In the genomic region with DNA sequence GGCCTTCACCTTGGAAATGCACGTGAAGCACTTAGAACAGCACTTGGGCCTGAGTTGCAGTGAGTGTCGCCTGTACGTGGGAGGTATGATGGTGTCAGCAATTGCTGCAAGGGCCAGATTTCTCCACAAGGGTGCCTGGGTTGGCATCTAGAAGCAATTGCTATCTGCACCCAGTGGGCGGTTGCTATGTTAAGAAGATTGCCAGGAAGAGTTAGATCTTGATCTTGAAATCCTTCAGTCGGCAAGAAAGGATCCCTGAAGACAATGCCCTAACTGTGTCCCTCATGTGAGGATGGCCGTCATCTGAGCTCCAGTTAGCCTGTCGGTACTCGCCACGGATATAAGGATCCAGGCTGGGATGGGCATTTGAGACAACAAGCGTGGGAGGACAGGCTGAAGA, we compare ENCODE assay signal across 26 cellular contexts.
"Had no signal": no experiment of that assay in that cellular context is flagged by ENCODE, and none has a peak within 500 bp of the region (broad histone marks: within the 10 kb centered on the region; RNA-seq: fewer than 3 reads in every experiment).

No MANE protein-coding gene starts in this region.

- H3K27me3 ChIP-seq: ascending aorta, body of pancreas had no signal

- H3K9me3 Mint-ChIP-seq: activated B cell treated with CpG ODN at 0.5 μM for 24 hours; activated CD4-positive, alpha-beta T cell treated with anti-CD3 and anti-CD28 coated beads, Interleukin-2, amount 10 ng/mL, durations not matched to agents 24 days and 14 days; activated naive CD4-positive, alpha-beta T cell treated with anti-CD3 and anti-CD28 coated beads, Interleukin-2, amount 50 U/mL, for 72 hours; activated naive CD8-positive, alpha-beta T cell treated with anti-CD3 and anti-CD28 coated beads, Interleukin-2, amount 50 U/mL, for 24 hours; activated T-cell treated with anti-CD3 and anti-CD28 coated beads, Interleukin-2, amount 50 U/mL, for 4 hours; central memory CD8-positive, alpha-beta T cell had no signal

- H3K27ac Mint-ChIP-seq: activated B cell treated with CpG ODN at 0.5 μM for 24 hours; activated CD4-positive, alpha-beta T cell treated with anti-CD3 and anti-CD28 coated beads, Interleukin-2, amount 10 ng/mL, durations not matched to agents 24 days and 14 days; activated naive CD4-positive, alpha-beta T cell treated with anti-CD3 and anti-CD28 coated beads, Interleukin-2, amount 50 U/mL, for 72 hours; activated naive CD8-positive, alpha-beta T cell treated with anti-CD3 and anti-CD28 coated beads, Interleukin-2, amount 50 U/mL, for 24 hours; T-helper 17 cell had no signal

- DNase-seq: activated B cell treated with CpG ODN at 0.5 μM for 24 hours; activated CD4-positive, alpha-beta T cell treated with anti-CD3 and anti-CD28 coated beads for 1 hour; activated CD4-positive, alpha-beta T cell treated with anti-CD3 and anti-CD28 coated beads, Interleukin-2, amount 10 ng/mL, durations not matched to agents 24 days and 14 days; activated CD4-positive, alpha-beta T cell treated with anti-CD3 and anti-CD28 coated beads, Interleukin-2, amount 50 U/mL, for 48 hours; activated CD8-positive, alpha-beta memory T cell treated with anti-CD3 and anti-CD28 coated beads for 24 hours; activated effector memory CD4-positive, alpha-beta T cell treated with anti-CD3 and anti-CD28 coated beads, Interleukin-2, amount 50 U/mL, for 16 hours; activated naive CD4-positive, alpha-beta T cell treated with Interleukin-2 at 50 U/mL for 16 hours; activated naive CD8-positive, alpha-beta T cell treated with anti-CD3 and anti-CD28 coated beads, Interleukin-2, amount 50 U/mL, for 24 hours; activated T-cell treated with anti-CD3 and anti-CD28 coated beads, Interleukin-2, amount 50 U/mL, for 4 hours; amniotic stem cell; body of pancreas; MM.1S; NCI-H1105; NCI-H1436; NCI-H1694 treated with DMSO at 0.1 percent for 48 hours; NCI-H2029 treated with DMSO at 0.1 percent for 48 hours; NCI-H446; NCI-H524; PC-3; SHP77 treated with DMSO at 0.1 percent for 48 hours; T-helper 17 cell; T-helper 9 cell had no signal

- H3K36me3 Mint-ChIP-seq: activated naive CD4-positive, alpha-beta T cell treated with anti-CD3 and anti-CD28 coated beads, Interleukin-2, amount 50 U/mL, for 72 hours had no signal

- H3K4me1 ChIP-seq: ascending aorta, body of pancreas had no signal

- H3K4me3 Mint-ChIP-seq: activated B cell treated with CpG ODN at 0.5 μM for 24 hours; activated CD4-positive, alpha-beta T cell treated with anti-CD3 and anti-CD28 coated beads, Interleukin-2, amount 10 ng/mL, durations not matched to agents 24 days and 14 days; activated naive CD8-positive, alpha-beta T cell treated with anti-CD3 and anti-CD28 coated beads, Interleukin-2, amount 50 U/mL, for 24 hours; activated T-cell treated with anti-CD3 and anti-CD28 coated beads, Interleukin-2, amount 50 U/mL, for 4 hours; central memory CD8-positive, alpha-beta T cell; T-helper 17 cell had no signal

- H3K9me3 ChIP-seq: ascending aorta, body of pancreas had no signal

- H3K9ac ChIP-seq: KMS-11 had no signal

- ATAC-seq: activated naive CD4-positive, alpha-beta T cell treated with anti-CD3 and anti-CD28 coated beads, Interleukin-2, amount 50 U/mL, for 72 hours; activated naive CD8-positive, alpha-beta T cell treated with anti-CD3 and anti-CD28 coated beads, Interleukin-2, amount 50 U/mL, for 24 hours; activated T-cell treated with anti-CD3 and anti-CD28 coated beads, Interleukin-2, amount 50 U/mL, for 4 hours; body of pancreas; PC-3; T-helper 17 cell had no signal

- H3K4me3 ChIP-seq: ascending aorta, body of pancreas had no signal

- H3K27ac ChIP-seq: ascending aorta, body of pancreas, KMS-11 had no signal

- H3K4me1 Mint-ChIP-seq: central memory CD8-positive, alpha-beta T cell had no signal
